1 cellular context compared by ENCODE assay signal in genomic region chr5:14168139-14168792, GRCh38.
TF ChIP-seq lines count a peak whose summit lies in the region.

No MANE protein-coding gene starts in this region.

TF ChIP-seq in SK-N-SH, 30 proteins besides CTCF, POLR2A, EP300 and RAD21 (continued from another document):
- TF ChIP-seq REST (IDR thresholded peaks at IDR 0.05; ENCODE audit: low read depth, low read length) (no peak), NFIC (IDR thresholded peaks at IDR 0.05; ENCODE audit: borderline replicate concordance) (peak; percentile 59; the same call in 1 of the 2 replicates), MXI1 (IDR thresholded peaks at IDR 0.05; ENCODE audit: low read depth, low read length) (no peak), USF2 (IDR thresholded peaks at IDR 0.05; ENCODE audit: borderline replicate concordance, low read depth, low read length) (no peak), FOSL2 (IDR thresholded peaks at IDR 0.05; ENCODE audit: borderline replicate concordance, low read depth) (no peak), NRF1 (IDR thresholded peaks at IDR 0.05; ENCODE audit: low read depth, low read length) (no peak), RXRA (IDR thresholded peaks at IDR 0.05; ENCODE audit: borderline replicate concordance, low read depth) (no peak), RCOR1 (IDR thresholded peaks at IDR 0.05; ENCODE audit: low read length) (no peak)
